ENCODE assay signal across 8 cellular contexts in the genomic region with DNA sequence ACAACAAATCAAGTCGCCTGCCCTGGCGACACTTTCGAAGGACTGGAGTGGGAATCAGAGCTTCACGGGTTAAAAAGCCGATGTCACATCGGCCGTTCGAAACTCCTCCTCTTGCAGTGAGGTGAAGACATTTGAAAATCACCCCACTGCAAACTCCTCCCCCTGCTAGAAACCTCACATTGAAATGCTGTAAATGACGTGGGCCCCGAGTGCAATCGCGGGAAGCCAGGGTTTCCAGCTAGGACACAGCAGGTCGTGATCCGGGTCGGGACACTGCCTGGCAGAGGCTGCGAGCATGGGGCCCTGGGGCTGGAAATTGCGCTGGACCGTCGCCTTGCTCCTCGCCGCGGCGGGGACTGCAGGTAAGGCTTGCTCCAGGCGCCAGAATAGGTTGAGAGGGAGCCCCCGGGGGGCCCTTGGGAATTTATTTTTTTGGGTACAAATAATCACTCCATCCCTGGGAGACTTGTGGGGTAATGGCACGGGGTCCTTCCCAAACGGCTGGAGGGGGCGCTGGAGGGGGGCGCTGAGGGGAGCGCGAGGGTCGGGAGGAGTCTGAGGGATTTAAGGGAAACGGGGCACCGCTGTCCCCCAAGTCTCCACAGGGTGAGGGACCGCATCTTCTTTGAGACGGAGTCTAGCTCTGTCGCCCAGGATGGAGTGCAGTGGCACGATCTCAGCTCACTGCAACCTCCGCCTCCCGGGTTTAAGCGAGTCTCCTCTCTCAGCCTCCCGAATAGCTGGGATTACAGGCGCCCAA. TPM values are rescaled to one million over a fixed set of nuclear protein-coding genes. Genes with fewer than 3 reads are reported as not detected.
DNase-seq lines count a peak whose midpoint lies in the region; ATAC-seq and TF ChIP-seq lines count a peak whose summit lies in the region.

A gene (plus strand): TSS at position 210 of the 760 bp plus-strand sequence. CDS start 86 bp downstream, at position 296.

- H3K4me1 ChIP-seq in SK-N-SH (ENCODE audit: control insufficient read depth in 1 of 2, insufficient read depth in 2 of 2, low read depth in 1 of 2, low read length in 1 of 2) (peaks cover 7 to 24% of the 10 kb centered on the region in 2 experiments), stomach smooth muscle (ENCODE audit: control insufficient read depth, insufficient read depth, low read length) (peaks cover 34% of the 10 kb centered on the region)

- no peaks in the 10 kb centered on the region for H3K9me2 ChIP-seq in SK-N-SH

- peak within 1 kb of the TSS; percentile 99 for H3K4me3 Mint-ChIP-seq in neural crest cell

- ATAC-seq in HG03039 (IDR thresholded peaks at IDR 0.05; ENCODE audit: unreplicated experiment): no peak

- H3K79me2 ChIP-seq in SK-N-SH (ENCODE audit: insufficient read depth): peaks cover 48% of the 10 kb centered on the region

- no peak for TF ChIP-seq CTCF in GM12875 (IDR thresholded peaks at IDR 0.05; ENCODE audit: borderline replicate concordance, insufficient read depth, low read depth, low read length)
- no peak for TF ChIP-seq CTCF in SK-N-SH (IDR thresholded peaks at IDR 0.05)
- no peak for TF ChIP-seq CTCF in neural crest cell (conservative IDR thresholded peaks at IDR 0.05)

- H4K20me1 ChIP-seq in SK-N-SH (ENCODE audit: insufficient read depth): no peaks in the 10 kb centered on the region

- H3K27ac Mint-ChIP-seq in neural crest cell (ENCODE audit: unreplicated experiment): peak within 1 kb of the TSS; percentile 98

- H3K27ac ChIP-seq in SK-N-SH (ENCODE audit: low read depth in 2 of 2, low read length in 1 of 2) (peak within 1 kb of the TSS; percentile 71 to 85), stomach smooth muscle (ENCODE audit: low read length) (peak within 1 kb of the TSS; percentile 82)

- no peaks in the 10 kb centered on the region for H3K36me3 ChIP-seq in SK-N-SH (replicated peaks in 1 of 2; ENCODE audit: control insufficient read depth in 1 of 2, insufficient read depth in 2 of 2, low read length in 1 of 2)
- H3K36me3 ChIP-seq in stomach smooth muscle (ENCODE audit: control insufficient read depth in 2 of 2, insufficient read depth in 2 of 2, low read length in 2 of 2): no peaks in the 10 kb centered on the region

- no peaks in the 10 kb centered on the region for H3K27me3 Mint-ChIP-seq in neural crest cell (ENCODE audit: low read depth)

- H3K4me3 ChIP-seq in GM12875 (ENCODE audit: low read depth, low read length): peak within 1 kb of the TSS; percentile 72
- H3K4me3 ChIP-seq in SK-N-SH (ENCODE audit: low read depth in 2 of 2, low read length in 1 of 2): peak within 1 kb of the TSS; percentile 58 to 66
- H3K4me3 ChIP-seq in stomach smooth muscle (ENCODE audit: low read length in 2 of 2): peak within 1 kb of the TSS; percentile 26 to 73

- H3K4me2 ChIP-seq in SK-N-SH: peak within 1 kb of the TSS; percentile 97

- no peaks in the 10 kb centered on the region for H3K9me3 Mint-ChIP-seq in neural crest cell

- CTCF ChIA-PET in SK-N-SH (lab: Yijun Ruan, JAX): interaction anchor here (1.4 to 7.6 kb wide), 6 partner anchors 9 to 153 kb away, joined by 3 to 47 read pairs (median 6); no protein-coding TSS in a partner anchor

- H3K36me3 Mint-ChIP-seq in neural crest cell (ENCODE audit: low read depth): peaks cover 6% of the 10 kb centered on the region

- H2AFZ ChIP-seq in SK-N-SH (ENCODE audit: low read depth): peak within 1 kb of the TSS; percentile 88

- 2% methylated on average over 28 of the region's 43 CpGs for WGBS in SK-N-SH (ENCODE audit: low lambda C conversion rate)

- H3K27me3 ChIP-seq in SK-N-SH (ENCODE audit: insufficient read depth) (no peaks in the 10 kb centered on the region), stomach smooth muscle (ENCODE audit: control insufficient read depth in 1 of 2, insufficient read depth in 2 of 2, low read length in 2 of 2) (peaks cover 0 to 2% of the 10 kb centered on the region in 2 donors)

- H3F3A ChIP-seq in SK-N-SH (replicated peaks; ENCODE audit: insufficient read depth): peaks cover 43% of the 10 kb centered on the region

- 0 out of 4 replicates have a peak, but pooled peaks of 1 of the 2 experiments have one; percentile 25 for TF ChIP-seq EP300 in SK-N-SH (IDR thresholded peaks at IDR 0.05; ENCODE audit: borderline replicate concordance in 1 of 2, low read depth in 1 of 2, low read length in 1 of 2)

- DNase-seq in NAMALWA (ENCODE audit: low spot score) (peak; percentile 98), SK-N-SH (peak; percentile 80), foreskin melanocyte (peak; percentile 90), neural crest cell (ENCODE audit: low read depth, low spot score) (peak; percentile 77)
- peak; percentile 78 for DNase-seq in activated naive CD4-positive, alpha-beta T cell treated with Interleukin-2 at 50 U/mL for 16 hours

- POLR2A ChIA-PET in SK-N-SH (lab: Yijun Ruan, JAX): no interaction called here

- H3K9me3 ChIP-seq in SK-N-SH: no peaks in the 10 kb centered on the region
- H3K9me3 ChIP-seq in stomach smooth muscle (ENCODE audit: control insufficient read depth in 2 of 2, low read length in 2 of 2): no peaks in the 10 kb centered on the region

- 0 out of 2 replicates have a peak, but pooled peaks have one; percentile 1 for TF ChIP-seq RAD21 in SK-N-SH (IDR thresholded peaks at IDR 0.05; ENCODE audit: low read length)

- H3K4me1 Mint-ChIP-seq in neural crest cell: peaks cover 34% of the 10 kb centered on the region

- peak within 1 kb of the TSS; percentile 78 for H3K9ac ChIP-seq in SK-N-SH
- peak within 1 kb of the TSS; percentile 51 to 92 for H3K9ac ChIP-seq in stomach smooth muscle (ENCODE audit: low read length in 2 of 2)

TF ChIP-seq in SK-N-SH, 30 proteins besides CTCF, POLR2A, EP300 and RAD21 (continues in another document):
- TF ChIP-seq FOSL2 (IDR thresholded peaks at IDR 0.05; ENCODE audit: borderline replicate concordance, low read depth) (no peak; the same call in 1 of the 2 replicates), CHD2 (IDR thresholded peaks at IDR 0.05; ENCODE audit: low read length, partially characterized antibody) (peak; percentile 71), MEF2A (IDR thresholded peaks at IDR 0.05; ENCODE audit: borderline replicate concordance, low read depth) (no peak), MXI1 (IDR thresholded peaks at IDR 0.05; ENCODE audit: low read depth, low read length) (peak; percentile 84), YY1 (IDR thresholded peaks at IDR 0.05; ENCODE audit: low read depth) (no peak), GATA2 (CRISPR knock-in tag; IDR thresholded peaks at IDR 0.05) (no peak), RXRA (IDR thresholded peaks at IDR 0.05; ENCODE audit: borderline replicate concordance, low read depth) (no peak), TAF1 (IDR thresholded peaks at IDR 0.05; ENCODE audit: borderline replicate concordance, low read depth, low read length) (peak; percentile 39), FOXM1 (IDR thresholded peaks at IDR 0.05; ENCODE audit: low read depth) (no peak)
- TF ChIP-seq, protein P1, sequence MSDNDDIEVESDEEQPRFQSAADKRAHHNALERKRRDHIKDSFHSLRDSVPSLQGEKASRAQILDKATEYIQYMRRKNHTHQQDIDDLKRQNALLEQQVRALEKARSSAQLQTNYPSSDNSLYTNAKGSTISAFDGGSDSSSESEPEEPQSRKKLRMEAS (IDR thresholded peaks at IDR 0.05; ENCODE audit: low read depth): peak; percentile 67; the same call in 1 of the 2 replicates
- TF ChIP-seq, protein P2, sequence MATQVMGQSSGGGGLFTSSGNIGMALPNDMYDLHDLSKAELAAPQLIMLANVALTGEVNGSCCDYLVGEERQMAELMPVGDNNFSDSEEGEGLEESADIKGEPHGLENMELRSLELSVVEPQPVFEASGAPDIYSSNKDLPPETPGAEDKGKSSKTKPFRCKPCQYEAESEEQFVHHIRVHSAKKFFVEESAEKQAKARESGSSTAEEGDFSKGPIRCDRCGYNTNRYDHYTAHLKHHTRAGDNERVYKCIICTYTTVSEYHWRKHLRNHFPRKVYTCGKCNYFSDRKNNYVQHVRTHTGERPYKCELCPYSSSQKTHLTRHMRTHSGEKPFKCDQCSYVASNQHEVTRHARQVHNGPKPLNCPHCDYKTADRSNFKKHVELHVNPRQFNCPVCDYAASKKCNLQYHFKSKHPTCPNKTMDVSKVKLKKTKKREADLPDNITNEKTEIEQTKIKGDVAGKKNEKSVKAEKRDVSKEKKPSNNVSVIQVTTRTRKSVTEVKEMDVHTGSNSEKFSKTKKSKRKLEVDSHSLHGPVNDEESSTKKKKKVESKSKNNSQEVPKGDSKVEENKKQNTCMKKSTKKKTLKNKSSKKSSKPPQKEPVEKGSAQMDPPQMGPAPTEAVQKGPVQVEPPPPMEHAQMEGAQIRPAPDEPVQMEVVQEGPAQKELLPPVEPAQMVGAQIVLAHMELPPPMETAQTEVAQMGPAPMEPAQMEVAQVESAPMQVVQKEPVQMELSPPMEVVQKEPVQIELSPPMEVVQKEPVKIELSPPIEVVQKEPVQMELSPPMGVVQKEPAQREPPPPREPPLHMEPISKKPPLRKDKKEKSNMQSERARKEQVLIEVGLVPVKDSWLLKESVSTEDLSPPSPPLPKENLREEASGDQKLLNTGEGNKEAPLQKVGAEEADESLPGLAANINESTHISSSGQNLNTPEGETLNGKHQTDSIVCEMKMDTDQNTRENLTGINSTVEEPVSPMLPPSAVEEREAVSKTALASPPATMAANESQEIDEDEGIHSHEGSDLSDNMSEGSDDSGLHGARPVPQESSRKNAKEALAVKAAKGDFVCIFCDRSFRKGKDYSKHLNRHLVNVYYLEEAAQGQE (IDR thresholded peaks at IDR 0.05; ENCODE audit: low read depth, low read length): no peak
- TF ChIP-seq, protein P3, sequence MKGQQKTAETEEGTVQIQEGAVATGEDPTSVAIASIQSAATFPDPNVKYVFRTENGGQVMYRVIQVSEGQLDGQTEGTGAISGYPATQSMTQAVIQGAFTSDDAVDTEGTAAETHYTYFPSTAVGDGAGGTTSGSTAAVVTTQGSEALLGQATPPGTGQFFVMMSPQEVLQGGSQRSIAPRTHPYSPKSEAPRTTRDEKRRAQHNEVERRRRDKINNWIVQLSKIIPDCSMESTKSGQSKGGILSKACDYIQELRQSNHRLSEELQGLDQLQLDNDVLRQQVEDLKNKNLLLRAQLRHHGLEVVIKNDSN (IDR thresholded peaks at IDR 0.05; ENCODE audit: borderline replicate concordance, low read depth): no peak
- TF ChIP-seq, protein P4, sequence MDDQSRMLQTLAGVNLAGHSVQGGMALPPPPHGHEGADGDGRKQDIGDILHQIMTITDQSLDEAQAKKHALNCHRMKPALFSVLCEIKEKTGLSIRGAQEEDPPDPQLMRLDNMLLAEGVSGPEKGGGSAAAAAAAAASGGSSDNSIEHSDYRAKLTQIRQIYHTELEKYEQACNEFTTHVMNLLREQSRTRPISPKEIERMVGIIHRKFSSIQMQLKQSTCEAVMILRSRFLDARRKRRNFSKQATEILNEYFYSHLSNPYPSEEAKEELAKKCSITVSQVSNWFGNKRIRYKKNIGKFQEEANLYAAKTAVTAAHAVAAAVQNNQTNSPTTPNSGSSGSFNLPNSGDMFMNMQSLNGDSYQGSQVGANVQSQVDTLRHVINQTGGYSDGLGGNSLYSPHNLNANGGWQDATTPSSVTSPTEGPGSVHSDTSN (IDR thresholded peaks at IDR 0.05): peak; percentile 33

RNA-seq across cellular contexts. Expression of the gene that starts here (rescaled TPM):
- 20.7 and 25.1 TPM in 2 replicates for polyA plus RNA-seq in SK-N-SH (2012; rRNA removed)
- 12.1 and 14.9 TPM in 2 replicates for polyA plus RNA-seq in SK-N-SH (2012; cell fraction: cytosol; rRNA removed)
- 26.4 and 31.2 TPM in 2 replicates for polyA plus RNA-seq in SK-N-SH (2012; cell fraction: nucleus; rRNA removed)
- total RNA-seq in neural crest cell: 141 and 152 TPM in 2 replicates
